ENCODE assay signal across 9 cellular contexts in genomic region chr2:197239434-197239833, GRCh38.
A peak's percentile ranks its signal among the peaks of the same experiment; 100 is the strongest.
DNase-seq lines count a peak whose midpoint lies in the region; ATAC-seq and TF ChIP-seq lines count a peak whose summit lies in the region.
"Had no signal": no experiment of that assay in that cellular context is flagged by ENCODE, and none has a peak within 500 bp of the region (broad histone marks: within the 10 kb centered on the region; RNA-seq: fewer than 3 reads in every experiment).

No MANE protein-coding gene starts in this region.

- H3K9me3 Mint-ChIP-seq in progenitor cell of endocrine pancreas (ENCODE audit: low read depth) = no peaks in the 10 kb centered on the region

- H3K4me3 Mint-ChIP-seq in progenitor cell of endocrine pancreas (ENCODE audit: low read depth) = no peak overlapping the region

- H3K4me1 Mint-ChIP-seq in progenitor cell of endocrine pancreas (ENCODE audit: low read depth) = no peaks in the 10 kb centered on the region

- H3K36me3 Mint-ChIP-seq in progenitor cell of endocrine pancreas (ENCODE audit: insufficient read depth) = no peaks in the 10 kb centered on the region

- DNase-seq in Kasumi-1 (lab: John Stamatoyannopoulos, UW) = peak; percentile 15 to 25
- peak; percentile 11 for DNase-seq in iris pigment epithelial cell (ENCODE audit: low read depth)
- no peak for DNase-seq in occipital lobe (lab: John Stamatoyannopoulos, UW)
- no peak for DNase-seq in EL
- no peak for DNase-seq in COLO829 (ENCODE audit: low spot score)
- DNase-seq in progenitor cell of endocrine pancreas (ENCODE audit: low spot score, unreplicated experiment) = no peak

- no peaks in the 10 kb centered on the region for H3K27me3 Mint-ChIP-seq in progenitor cell of endocrine pancreas

- ATAC-seq in GM18498 (IDR thresholded peaks at IDR 0.05; ENCODE audit: unreplicated experiment) (peak; percentile 78), GM21576 (IDR thresholded peaks at IDR 0.05; ENCODE audit: unreplicated experiment) (peak; percentile 63)
- ATAC-seq: HCT116 had no signal

- no peak overlapping the region for H3K27ac Mint-ChIP-seq in progenitor cell of endocrine pancreas

- TF ChIP-seq CTCF in progenitor cell of endocrine pancreas (IDR thresholded peaks at IDR 0.05; ENCODE audit: unreplicated experiment) = no peak

Comparison
In these comparisons a context has a peak if more than half of its experiments do, and no peak if none do; other contexts are left out.
1. DNase-seq: peak in Kasumi-1 (2 of 2) and iris pigment epithelial cell (single experiment); none in occipital lobe (single experiment), EL (single experiment), COLO829 (single experiment) and progenitor cell of endocrine pancreas (single experiment).